Comparison of ENCODE assay signal across 13 cellular contexts in genomic region chr12:102449018-102449417, GRCh38. TPM values are rescaled to one million over a fixed set of nuclear protein-coding genes. Genes with fewer than 3 reads are reported as not detected.
DNase-seq lines count a peak whose midpoint lies in the region; ATAC-seq, FAIRE-seq and TF ChIP-seq lines count a peak whose summit lies in the region.
"Not testable (repeated sequence)": the region's sequence is repeated elsewhere in the genome, so short reads cannot be mapped to it uniquely, and the experiment has no call there.
"Had no signal": no experiment of that assay in that cellular context is flagged by ENCODE, and none has a peak within 500 bp of the region (broad histone marks: within the 10 kb centered on the region; RNA-seq: fewer than 3 reads in every experiment).

No MANE protein-coding gene starts in this region.

- not testable (repeated sequence) for H3K9me1 ChIP-seq in K562 (ENCODE audit: control insufficient read depth, insufficient read depth, low read length)

- not testable (repeated sequence) for TF ChIP-seq POLR2A in K562 (conservative IDR thresholded peaks at IDR 0.05)

- POLR2A ChIA-PET in HEK293 (lab: Yijun Ruan, JAX): not testable (repeated sequence)
- POLR2A ChIA-PET in K562 (lab: Yijun Ruan, JAX): interaction anchor here (1.0 kb wide), 1 partner anchor 21 kb away, joined by 3 read pairs; no protein-coding TSS in a partner anchor

- not testable (repeated sequence) for TF ChIP-seq EP300 in K562 (IDR thresholded peaks at IDR 0.05; ENCODE audit: low read length)

- WGBS in K562 (ENCODE audit: insufficient coverage, low coverage, missing lambda C conversion rate): 57% methylated on average over 2 of the region's 3 CpGs

- H3K4me2 ChIP-seq in K562 (ENCODE audit: insufficient read depth, low read length): not testable (repeated sequence)

- H3K27me3 ChIP-seq in K562 (ENCODE audit: control insufficient read depth in 2 of 2, insufficient read depth in 2 of 2, low read length in 2 of 2); foreskin keratinocyte: not testable (repeated sequence)

- not testable (repeated sequence) for H3K27ac ChIP-seq in HEK293 (ENCODE audit: extremely low read depth, low read depth, low read length); K562 (ENCODE audit: extremely low read depth, low read depth, low read length); foreskin keratinocyte

- H4K20me1 ChIP-seq in K562 (replicated peaks; ENCODE audit: control insufficient read depth, insufficient read depth, low read length): not testable (repeated sequence)

- H3K4me1 ChIP-seq in HEK293 (ENCODE audit: control insufficient read depth, insufficient read depth, low read length); K562 (replicated peaks in 1 of 2; ENCODE audit: control insufficient read depth in 2 of 2, insufficient read depth in 2 of 2, low read length in 2 of 2); foreskin keratinocyte: not testable (repeated sequence)

- intact Hi-C loops in K562 (cut with micrococcal nuclease): not testable (repeated sequence)

- TF ChIP-seq RAD21 in K562 (CRISPR knock-in tag; conservative IDR thresholded peaks at IDR 0.05 in 1 of 2, IDR thresholded peaks at IDR 0.05 in 1 of 2): not testable (repeated sequence)

- not testable (repeated sequence) for FAIRE-seq in K562 (lab: Jason Lieb, UNC)

- H2AFZ ChIP-seq in K562 (ENCODE audit: low read depth, low read length): not testable (repeated sequence)

- H3K9ac ChIP-seq in K562 (ENCODE audit: insufficient read depth in 1 of 2, low read depth in 2 of 2, low read length in 2 of 2): not testable (repeated sequence)

- not testable (repeated sequence) for H3K36me3 ChIP-seq in HEK293 (ENCODE audit: control insufficient read depth in 2 of 2, insufficient read depth in 1 of 2, low read length in 2 of 2); K562 (ENCODE audit: control insufficient read depth, insufficient read depth, low read length)

- H3K9me3 ChIP-seq in HEK293 (ENCODE audit: control insufficient read depth, insufficient read depth, low read depth, low read length); K562 (replicated peaks; ENCODE audit: control insufficient read depth, insufficient read depth, low read depth, low read length): not testable (repeated sequence)

- BruUV-seq in K562 (replicated peaks; lab: Mats Ljungman, UMichigan): not testable (repeated sequence)

- ATAC-seq in K562: not testable (repeated sequence)
- ATAC-seq in foreskin keratinocyte: peak; percentile 23

- H3K4me3 ChIP-seq in HEK293 (ENCODE audit: low read depth, low read length); K562: not testable (repeated sequence)

- DNase-seq in K562 (ENCODE audit: extremely low read depth in 1 of 4, low spot score in 3 of 4); foreskin keratinocyte: not testable (repeated sequence)

- CTCF ChIA-PET in HEK293 (lab: Yijun Ruan, JAX): interaction anchor here (0.5 kb wide), 1 partner anchor 9 kb away, joined by 3 read pairs; no protein-coding TSS in a partner anchor
- CTCF ChIA-PET in K562 (lab: Yijun Ruan, JAX; ENCODE audit: low intra/inter-chr PET ratio): not testable (repeated sequence)

- not testable (repeated sequence) for H3K79me2 ChIP-seq in K562 (ENCODE audit: control insufficient read depth, insufficient read depth, low read length)

- TF ChIP-seq CTCF in HEK293 (tag by site-specific recombination; IDR thresholded peaks at IDR 0.05); K562 (IDR thresholded peaks at IDR 0.05 in 2 of 3, conservative IDR thresholded peaks at IDR 0.05 in 1 of 3; ENCODE audit: insufficient read depth in 2 of 3, low read depth in 1 of 3, low read length in 3 of 3); foreskin keratinocyte (conservative IDR thresholded peaks at IDR 0.05): not testable (repeated sequence)

- in situ Hi-C loops in K562 (cut with MboI): not testable (repeated sequence)

TF ChIP-seq in HEK293, 187 proteins besides CTCF, POLR2A, EP300 and RAD21:
- peak; percentile 55; the same call in 1 of the 2 replicates for TF ChIP-seq ZNF146 (tag by site-specific recombination; IDR thresholded peaks at IDR 0.05)

TF ChIP-seq in K562, 482 proteins besides CTCF, POLR2A, EP300 and RAD21:
- TF ChIP-seq ZNF146 (CRISPR knock-in tag; IDR thresholded peaks at IDR 0.05; ENCODE audit: unreplicated experiment) (peak; percentile 94), RBM25 (IDR thresholded peaks at IDR 0.05; ENCODE audit: low read depth, low read length, severe bottlenecking) (peak; percentile 39), KDM1A (IDR thresholded peaks at IDR 0.05) (0 out of 4 replicates have a peak, but pooled peaks of 1 of the 2 experiments have one; percentile 16)

RNA-seq across cellular contexts. Expression of gene IGF1, which starts 31.3 kb away (rescaled TPM):
- 13.0 and 14.3 TPM in 2 replicates for total RNA-seq in K562 (2011; cell fraction: chromatin; rRNA removed; ENCODE audit: low replicate concordance)
- 2.6 and 6.8 TPM in 2 replicates for total RNA-seq in K562 (2011; cell fraction: nucleolus; rRNA removed)
- 9.0 and 10.3 TPM in 2 replicates for total RNA-seq in K562 (2011; cell fraction: nucleoplasm; rRNA removed)
- 2.8 and 4.5 TPM in 2 replicates for total RNA-seq in K562 (2014; rRNA removed)
- 4.0 and 6.5 TPM in 2 replicates for total RNA-seq in K562 (2014; rRNA removed; fragmentation: Illumina TruSeq; extraction: Trizol)
- 11.5 and 11.6 TPM in 2 replicates for total RNA-seq in K562 (2015; rRNA removed; fragmentation: Illumina TruSeq; extraction: Trizol)
- total RNA-seq in K562 (2021): 5.5 and 5.9 TPM in 2 replicates
- polyA plus RNA-seq in K562 (2011; rRNA removed): 3.7 and 4.4 TPM in 2 replicates
- polyA plus RNA-seq in K562 (2011; cell fraction: cytosol; rRNA removed): 4.6 and 7.0 TPM in 2 replicates
- 0.87 and 3.0 TPM in 2 replicates for polyA plus RNA-seq in K562 (2011; cell fraction: nucleus; rRNA removed)
- 7.3 and 18.9 TPM in 2 replicates for polyA plus RNA-seq in K562 (2012)
- polyA plus RNA-seq in K562 (2014; fragmentation: Illumina TruSeq; extraction: Trizol): 4.2 and 5.5 TPM in 2 replicates
- polyA plus RNA-seq in K562 (2014; fragmentation: Nextera tagmentation; extraction: Ambion mirVana): 10 to 100 TPM in 1 of 2 experiments, 1 to 10 TPM in 1; 8.3 to 13.9 TPM
- polyA plus RNA-seq in K562 (2014; rRNA removed): 4.1 and 7.1 TPM in 2 replicates
- 4.9 and 5.4 TPM in 2 replicates for polyA minus RNA-seq in K562 (2011; rRNA and poly(A)+ RNA removed)
- polyA minus RNA-seq in K562 (2011; cell fraction: cytosol; rRNA and poly(A)+ RNA removed): 0.73 and 1.2 TPM in 2 replicates
- 2.2 and 2.4 TPM in 2 replicates for polyA minus RNA-seq in K562 (2011; cell fraction: nucleus; rRNA and poly(A)+ RNA removed)
- not detected in 2 replicates for total RNA-seq in foreskin keratinocyte
- polyA plus RNA-seq in foreskin keratinocyte: not detected in 2 replicates
- total RNA-seq: A172; B cell; Calu3; CD4-positive, alpha-beta memory T cell; CD4-positive, alpha-beta T cell; CD4-positive, CD25-positive, alpha-beta regulatory T cell; CD8-positive, alpha-beta T cell; Daoy had no signal
- polyA plus RNA-seq: CD14-positive monocyte; CD4-positive, alpha-beta memory T cell; CD4-positive, CD25-positive, alpha-beta regulatory T cell; CD8-positive, alpha-beta memory T cell had no signal
